12 cellular contexts compared by ENCODE assay signal in the genomic region with DNA sequence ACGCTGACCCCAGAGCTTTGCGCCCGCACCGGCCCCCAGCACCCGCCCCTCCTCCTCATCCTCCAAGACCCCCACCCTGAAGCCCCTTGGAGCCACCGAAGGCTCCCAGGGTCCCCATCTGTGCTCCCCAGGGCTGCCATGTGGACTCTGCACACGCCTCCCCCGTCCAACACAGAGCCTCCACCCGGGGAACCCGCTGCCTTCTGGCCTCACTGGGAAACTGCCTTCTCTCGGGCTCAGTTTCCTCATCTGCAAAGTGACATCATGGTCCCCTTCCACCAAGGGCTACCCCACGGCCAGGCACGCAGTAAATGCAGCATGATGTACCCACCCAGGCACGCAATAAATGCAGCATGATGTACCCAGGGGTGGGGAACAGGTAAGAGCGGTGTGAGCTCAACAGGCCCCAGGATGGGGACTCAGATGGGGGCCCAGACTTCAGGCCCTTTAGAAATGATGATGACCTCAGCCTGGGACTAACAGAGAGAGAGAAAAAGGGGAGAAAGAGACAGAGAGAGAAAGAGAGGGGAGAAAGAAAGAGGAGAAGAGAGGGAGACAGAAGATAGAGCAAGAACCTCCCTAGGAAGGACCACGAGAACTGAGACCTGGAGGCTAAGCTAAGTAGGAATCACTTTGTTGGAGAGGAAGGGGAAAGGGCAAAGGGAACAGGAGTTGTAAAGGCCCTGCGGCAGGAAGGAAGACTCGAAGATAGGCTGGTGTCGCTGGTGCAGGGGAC. TPM values are rescaled to one million over a fixed set of nuclear protein-coding genes. Genes with fewer than 3 reads are reported as not detected.
DNase-seq lines count a peak whose midpoint lies in the region; ATAC-seq and TF ChIP-seq lines count a peak whose summit lies in the region.
"Had no signal": no experiment of that assay in that cellular context is flagged by ENCODE, and none has a peak within 500 bp of the region (broad histone marks: within the 10 kb centered on the region; RNA-seq: fewer than 3 reads in every experiment).

No MANE protein-coding gene starts in this region.

- intact Hi-C loops in heart left ventricle (cut with DNase I) (no loop called here), right cardiac atrium (cut with DNase I) (no loop called here), colonic mucosa (cut with DNase I) (no loop called here), left lung (cut with DNase I) (no loop called here)

- no peaks in the 10 kb centered on the region for H3K27me3 Mint-ChIP-seq in naive B cell

- H3K36me3 ChIP-seq in heart left ventricle (no peaks in the 10 kb centered on the region), colonic mucosa (no peaks in the 10 kb centered on the region), upper lobe of left lung (no peaks in the 10 kb centered on the region), left lung (no peaks in the 10 kb centered on the region)
- H3K36me3 ChIP-seq: BE2C had no signal

- no peaks in the 10 kb centered on the region for H3K36me3 Mint-ChIP-seq in naive B cell

- peak overlapping the region; percentile 75 to 90 for H3K9ac ChIP-seq in colonic mucosa (ENCODE audit: low read depth in 2 of 2, low read length in 2 of 2)

- no peaks in the 10 kb centered on the region for H3K9me3 Mint-ChIP-seq in naive B cell
- H3K9me3 Mint-ChIP-seq: T-helper 1 cell treated with Interleukin-12 subunit alpha and Interleukin-12 subunit beta and Interleukin-4 antibody, amounts not matched to agents 30 μg/mL and 1 μg/mL, for 36 hours had no signal

- H3K27ac ChIP-seq in heart left ventricle = peak overlapping the region in 10 of 12 donors; percentile 44 to 90 (median 80)
- no peak overlapping the region for H3K27ac ChIP-seq in right cardiac atrium (ENCODE audit: low read length)
- H3K27ac ChIP-seq in colonic mucosa = peak overlapping the region; percentile 96
- H3K27ac ChIP-seq in upper lobe of left lung = peak overlapping the region; percentile 72 to 91 (median 82)
- H3K27ac ChIP-seq in left lung = peak overlapping the region in 1 of 2 donors; percentile 55

- 59 to 69% (median 65%) methylated on average over 15 to 19 of the region's 19 CpGs for WGBS in heart left ventricle, 4 donors
- WGBS in right cardiac atrium = 58% methylated on average over 19 of the region's 19 CpGs
- WGBS in upper lobe of left lung, 2 donors = 50 to 56% methylated on average over 19 of the region's 19 CpGs

- peak overlapping the region in 3 of 8 donors; percentile 8 to 65 (median 21) for H3K4me3 Mint-ChIP-seq in naive B cell
- H3K4me3 Mint-ChIP-seq: T-helper 1 cell treated with Interleukin-12 subunit alpha and Interleukin-12 subunit beta and Interleukin-4 antibody, amounts not matched to agents 30 μg/mL and 1 μg/mL, for 36 hours had no signal

- no peak for DNase-seq in heart left ventricle
- DNase-seq in right cardiac atrium = no peak
- no peak for DNase-seq in colonic mucosa
- DNase-seq in naive B cell = no peak
- no peak for DNase-seq in upper lobe of left lung
- no peak for DNase-seq in left lung
- DNase-seq: BE2C, cerebellar nuclear complex, NCI-H2227 treated with DMSO at 0.1 percent for 48 hours had no signal

- ATAC-seq in heart left ventricle = no peak
- ATAC-seq in right cardiac atrium = no peak
- no peak for ATAC-seq in naive B cell (ENCODE audit: low read depth in 2 of 2)
- ATAC-seq in upper lobe of left lung (ENCODE audit: low FRiP score in 2 of 2) = no peak
- ATAC-seq in HG02870 (IDR thresholded peaks at IDR 0.05; ENCODE audit: unreplicated experiment) = no peak
- no peak for ATAC-seq in GM19463 (IDR thresholded peaks at IDR 0.05; ENCODE audit: unreplicated experiment)
- no peak for ATAC-seq in left lung

- H3K27me3 ChIP-seq in heart left ventricle = no peaks in the 10 kb centered on the region
- no peaks in the 10 kb centered on the region for H3K27me3 ChIP-seq in right cardiac atrium (ENCODE audit: control insufficient read depth, insufficient read depth)
- H3K27me3 ChIP-seq in colonic mucosa = no peaks in the 10 kb centered on the region
- no peaks in the 10 kb centered on the region for H3K27me3 ChIP-seq in upper lobe of left lung
- H3K27me3 ChIP-seq in left lung = no peaks in the 10 kb centered on the region

- no peak for TF ChIP-seq CTCF in heart left ventricle (IDR thresholded peaks at IDR 0.05)
- no peak for TF ChIP-seq CTCF in colonic mucosa (IDR thresholded peaks at IDR 0.05)
- no peak for TF ChIP-seq CTCF in upper lobe of left lung (IDR thresholded peaks at IDR 0.05)
- no peak for TF ChIP-seq CTCF in left lung (IDR thresholded peaks at IDR 0.05)

- no peak for TF ChIP-seq POLR2A in heart left ventricle (IDR thresholded peaks at IDR 0.05)
- no peak for TF ChIP-seq POLR2A in upper lobe of left lung (IDR thresholded peaks at IDR 0.05)

- peak overlapping the region in 2 of 12 donors; percentile 84 to 89 for H3K4me3 ChIP-seq in heart left ventricle
- H3K4me3 ChIP-seq in right cardiac atrium (ENCODE audit: low read length) = no peak overlapping the region
- H3K4me3 ChIP-seq in colonic mucosa = no peak overlapping the region
- H3K4me3 ChIP-seq in upper lobe of left lung = peak overlapping the region in 2 of 4 donors; percentile 90 to 96
- no peak overlapping the region for H3K4me3 ChIP-seq in left lung

- H3K4me1 Mint-ChIP-seq in naive B cell = peaks cover 13 to 40% (median 21%) of the 10 kb centered on the region in 3 donors

- H3K27ac Mint-ChIP-seq in naive B cell = peak overlapping the region in 5 of 6 donors; percentile 0 to 79 (median 8)
- H3K27ac Mint-ChIP-seq: T-helper 1 cell treated with Interleukin-12 subunit alpha and Interleukin-12 subunit beta and Interleukin-4 antibody, amounts not matched to agents 30 μg/mL and 1 μg/mL, for 36 hours had no signal

- peaks cover 5 to 68% (median 43%) of the 10 kb centered on the region in 12 donors for H3K4me1 ChIP-seq in heart left ventricle
- H3K4me1 ChIP-seq in right cardiac atrium (ENCODE audit: control insufficient read depth, insufficient read depth, low read length) = peaks cover 3% of the 10 kb centered on the region
- peaks cover 33% of the 10 kb centered on the region for H3K4me1 ChIP-seq in colonic mucosa
- H3K4me1 ChIP-seq in upper lobe of left lung = peaks cover 47 to 62% (median 53%) of the 10 kb centered on the region in 4 donors
- H3K4me1 ChIP-seq in left lung = peaks cover 25 to 60% of the 10 kb centered on the region in 2 donors

- no peak for TF ChIP-seq EP300 in upper lobe of left lung (IDR thresholded peaks at IDR 0.05)

- no peaks in the 10 kb centered on the region for H3K9me3 ChIP-seq in heart left ventricle
- H3K9me3 ChIP-seq in right cardiac atrium (ENCODE audit: control insufficient read depth, low read length) = no peaks in the 10 kb centered on the region
- H3K9me3 ChIP-seq in colonic mucosa = no peaks in the 10 kb centered on the region
- no peaks in the 10 kb centered on the region for H3K9me3 ChIP-seq in upper lobe of left lung
- H3K9me3 ChIP-seq in left lung = no peaks in the 10 kb centered on the region
- H3K9me3 ChIP-seq: BE2C had no signal

RNA-seq across cellular contexts. Expression of a gene that starts 2.5 kb away (rescaled TPM):
- total RNA-seq in heart left ventricle (10 to 100 TPM in 2 of 9 donors, 1 to 10 TPM in 7; 2.5 to 18.3 (median 7.3) TPM), right cardiac atrium (10 to 100 TPM in 3 of 4 donors, 1 to 10 TPM in 1; 9.7 to 18.7 (median 13.4) TPM), colonic mucosa (100 to 1,000 TPM in 1 of 2 donors, 10 to 100 TPM in 1; 62.8 to 117 TPM), upper lobe of left lung (10 to 100 TPM; 17.8 to 67.1 (median 42.4) TPM), left lung (10 to 100 TPM; 36.5 to 40.1 TPM)
- polyA plus RNA-seq in heart left ventricle (10 to 100 TPM; 10.9 to 12.6 TPM), right cardiac atrium (13.0 TPM), naive B cell (ENCODE audit: low read depth in 6 of 6) (not detected)

RNA-seq across cellular contexts. Expression of a gene that starts 42.4 kb away (rescaled TPM):
- total RNA-seq in heart left ventricle (10 to 100 TPM; 35.5 to 67.4 (median 45.3) TPM), right cardiac atrium (10 to 100 TPM; 30.6 to 48.3 (median 46.3) TPM), colonic mucosa (100 to 1,000 TPM in 1 of 2 donors, 10 to 100 TPM in 1; 61.0 to 141 TPM), upper lobe of left lung (100 to 1,000 TPM in 2 of 6 donors, 10 to 100 TPM in 4; 38.6 to 215 (median 72.3) TPM), left lung (10 to 100 TPM; 70.1 to 80.9 TPM)
- polyA plus RNA-seq in heart left ventricle (10 to 100 TPM; 41.9 to 46.0 TPM), right cardiac atrium (39.0 TPM), naive B cell (ENCODE audit: low read depth in 6 of 6) (10 to 100 TPM in 5 of 6 donors, 1 to 10 TPM in 1; 3.0 to 26.7 (median 11.7) TPM)
